10 cellular contexts compared by ENCODE assay signal in the genomic region with DNA sequence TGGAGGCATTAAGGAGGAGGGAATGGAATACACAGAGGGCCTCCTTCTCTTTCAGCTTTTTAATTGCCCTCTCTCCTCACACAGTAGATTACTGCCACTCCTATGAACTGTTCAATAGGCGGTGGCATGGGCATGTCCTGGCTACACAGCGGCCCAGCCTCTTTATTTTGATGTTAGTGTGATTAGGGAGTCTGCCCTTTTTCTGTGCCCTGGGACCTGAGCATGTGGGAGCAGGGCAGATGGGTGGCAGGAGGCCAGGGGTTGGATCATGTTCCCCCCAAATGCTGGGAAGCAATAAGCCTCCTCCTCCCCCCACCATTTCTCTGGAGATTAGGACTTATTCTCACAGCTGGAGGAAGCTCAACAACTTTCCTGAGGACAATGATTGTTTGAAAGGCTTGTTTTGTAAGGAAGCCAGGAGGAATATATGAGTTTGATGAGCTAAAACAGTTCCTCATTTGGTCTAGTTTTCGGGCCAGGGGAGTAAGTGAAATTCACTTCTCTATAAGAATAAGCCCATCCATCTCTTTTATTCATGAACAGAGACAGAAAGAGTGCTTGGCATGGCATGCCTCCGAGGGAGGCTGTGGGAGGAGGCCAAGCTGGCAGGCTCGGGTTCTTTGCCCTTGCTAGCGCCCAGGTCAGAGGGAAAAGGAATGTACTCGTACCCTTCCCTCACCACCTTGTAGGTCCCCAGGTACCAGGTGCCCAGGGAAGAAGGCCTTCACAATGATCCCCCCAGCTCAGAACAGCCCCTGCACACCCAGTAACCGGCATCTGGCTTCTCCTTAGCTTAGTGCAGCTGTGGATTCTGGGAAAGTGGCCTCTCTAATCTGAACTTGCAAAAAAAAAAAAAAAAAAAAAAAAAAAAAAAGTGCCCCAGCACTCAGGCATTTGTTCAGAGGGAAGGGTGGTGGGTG. TPM values are rescaled to one million over a fixed set of nuclear protein-coding genes. Genes with fewer than 3 reads are reported as not detected.
DNase-seq lines count a peak whose midpoint lies in the region; ATAC-seq, FAIRE-seq and TF ChIP-seq lines count a peak whose summit lies in the region.
"Had no signal": no experiment of that assay in that cellular context is flagged by ENCODE, and none has a peak within 500 bp of the region (broad histone marks: within the 10 kb centered on the region; RNA-seq: fewer than 3 reads in every experiment).

No MANE protein-coding gene starts in this region.

- no peak for ATAC-seq in GM21723 (IDR thresholded peaks at IDR 0.05; ENCODE audit: unreplicated experiment)
- no peak for ATAC-seq in GM21423 (IDR thresholded peaks at IDR 0.05; ENCODE audit: unreplicated experiment)

- no peaks in the 10 kb centered on the region for H3K36me3 ChIP-seq in BE2C
- H3K36me3 ChIP-seq in HUES64 (ENCODE audit: insufficient read depth, low read length): no peaks in the 10 kb centered on the region
- no peaks in the 10 kb centered on the region for H3K36me3 ChIP-seq in endothelial cell of umbilical vein (ENCODE audit: control insufficient read depth in 2 of 2, extremely low read depth in 1 of 2, insufficient read depth in 2 of 2, low read length in 2 of 2)
- H3K36me3 ChIP-seq in neuron (ENCODE audit: insufficient read depth, low read length): no peaks in the 10 kb centered on the region
- H3K36me3 ChIP-seq: uterus had no signal

- CTCF ChIA-PET in endothelial cell of umbilical vein (lab: Charles Lee): interaction anchor here (0.6 to 3.3 kb wide), 15 partner anchors 8 to 426 kb away, joined by 3 to 38 read pairs (median 4); partner anchors contain the start of genes CCDC15 and ROBO4

- H3K27ac ChIP-seq in HUES64 (ENCODE audit: low read depth, low read length) (no peak overlapping the region), endothelial cell of umbilical vein (ENCODE audit: insufficient read depth, low read depth, low read length) (peak overlapping the region; percentile 22)

- peak overlapping the region; percentile 54 for H3K4me2 ChIP-seq in endothelial cell of umbilical vein (ENCODE audit: insufficient read depth, low read length)

- no peaks in the 10 kb centered on the region for H4K20me1 ChIP-seq in endothelial cell of umbilical vein (replicated peaks; ENCODE audit: control insufficient read depth, extremely low read depth, insufficient read depth, low read length)

- no peaks in the 10 kb centered on the region for H3K79me2 ChIP-seq in endothelial cell of umbilical vein (ENCODE audit: control insufficient read depth, insufficient read depth, low read length)

- H3K27me3 ChIP-seq in BE2C: peaks cover 13% of the 10 kb centered on the region
- H3K27me3 ChIP-seq in HUES64 (ENCODE audit: insufficient read depth, low read length): peaks cover 67% of the 10 kb centered on the region
- no peaks in the 10 kb centered on the region for H3K27me3 ChIP-seq in endothelial cell of umbilical vein (ENCODE audit: control insufficient read depth in 2 of 2, insufficient read depth in 2 of 2, low read length in 2 of 2)
- H3K27me3 ChIP-seq in neuron (ENCODE audit: insufficient read depth, low read length): peaks cover 34% of the 10 kb centered on the region
- H3K27me3 ChIP-seq: uterus had no signal

- H3K9ac ChIP-seq in HUES64 (ENCODE audit: low read depth, low read length): no peak overlapping the region
- H3K9ac ChIP-seq in endothelial cell of umbilical vein (replicated peaks; ENCODE audit: extremely low read depth, insufficient read depth, low read length): peak overlapping the region; percentile 57

- TSS peak; percentile 30 for BruUV-seq in endothelial cell of umbilical vein (replicated peaks; lab: Mats Ljungman, UMichigan)

- peak overlapping the region; percentile 31 for H3K4me3 ChIP-seq in BE2C (ENCODE audit: low read depth, low read length)
- peak overlapping the region; percentile 53 for H3K4me3 ChIP-seq in HUES64 (ENCODE audit: low read length)
- peak overlapping the region in 1 of 3 experiments; percentile 31 for H3K4me3 ChIP-seq in endothelial cell of umbilical vein (replicated peaks in 1 of 3; ENCODE audit: insufficient read depth in 1 of 3, low read depth in 1 of 3, low read length in 3 of 3)
- H3K4me3 ChIP-seq in neuron (ENCODE audit: low read length): peak overlapping the region; percentile 32

- POLR2A ChIA-PET in endothelial cell of umbilical vein (lab: Charles Lee): interaction anchor here (0.9 to 1.5 kb wide), 4 partner anchors 21 to 40 kb away, joined by 3 to 6 read pairs (median 4); no protein-coding TSS in a partner anchor

- H3K9me1 ChIP-seq in endothelial cell of umbilical vein (replicated peaks; ENCODE audit: control insufficient read depth, extremely low read depth, insufficient read depth, low read length): no peaks in the 10 kb centered on the region

- no peak for FAIRE-seq in endothelial cell of umbilical vein (lab: Jason Lieb, UNC)

- 94% methylated on average over 6 of the region's 8 CpGs for WGBS in HUES64

- H2AFZ ChIP-seq in endothelial cell of umbilical vein (ENCODE audit: low read depth, low read length) (peak overlapping the region; percentile 86), neuron (ENCODE audit: low read depth, low read length) (no peak overlapping the region)

- H3K9me3 ChIP-seq in BE2C: no peaks in the 10 kb centered on the region; the same call in 1 of the 2 replicates
- H3K9me3 ChIP-seq in HUES64 (ENCODE audit: insufficient read depth, low read depth, low read length): peaks cover 4% of the 10 kb centered on the region; the same call in 1 of the 2 replicates
- no peaks in the 10 kb centered on the region for H3K9me3 ChIP-seq in endothelial cell of umbilical vein (replicated peaks; ENCODE audit: control insufficient read depth, insufficient read depth, low read length)
- peaks cover 4% of the 10 kb centered on the region for H3K9me3 ChIP-seq in neuron (ENCODE audit: low read length)
- H3K9me3 ChIP-seq: uterus had no signal

- dilution Hi-C loops in endothelial cell of umbilical vein (cut with MboI; ENCODE audit: extremely low pct_ligation_motif_present, low sequenced_read_pairs): no loop called here

- intact Hi-C loops in endothelial cell of umbilical vein (cut with micrococcal nuclease): loop anchor here (1.0 to 2.0 kb wide), 3 partner anchors 21 to 44 kb away; partner anchors contain the start of gene CCDC15

- TF ChIP-seq POLR2A in endothelial cell of umbilical vein (IDR thresholded peaks at IDR 0.05; ENCODE audit: low read depth, low read length): no peak

- TF ChIP-seq CTCF in BE2C (IDR thresholded peaks at IDR 0.05; ENCODE audit: low read depth, low read length): no peak
- TF ChIP-seq CTCF in endothelial cell of umbilical vein (IDR thresholded peaks at IDR 0.05; ENCODE audit: extremely low read depth in 1 of 2, insufficient read depth in 1 of 2, low read depth in 1 of 2, low read length in 2 of 2): no peak

- H3K4me1 ChIP-seq in BE2C (no peaks in the 10 kb centered on the region), HUES64 (ENCODE audit: insufficient read depth, low read length) (no peaks in the 10 kb centered on the region), endothelial cell of umbilical vein (ENCODE audit: control insufficient read depth, extremely low read depth, insufficient read depth, low read length) (peaks cover 17% of the 10 kb centered on the region), neuron (ENCODE audit: insufficient read depth, low read length) (no peaks in the 10 kb centered on the region)

- DNase-seq in BE2C (no peak), endothelial cell of umbilical vein (ENCODE audit: low read depth, low spot score) (no peak), SHP77 (lab: John Stamatoyannopoulos, UW) (no peak)
- no peak for DNase-seq in activated naive CD4-positive, alpha-beta T cell treated with Interleukin-2 at 50 U/mL for 16 hours

RNA-seq across cellular contexts. Expression of gene HEPN1, which starts 1.0 kb away (rescaled TPM):
- polyA plus RNA-seq in BE2C (2012; ENCODE audit: insufficient read depth, insufficient read length, low read depth): not detected
- not detected for polyA plus RNA-seq in HUES64 (2013, experiment 1 of 2)
- polyA plus RNA-seq in HUES64 (2013, experiment 2 of 2): not detected
- total RNA-seq in endothelial cell of umbilical vein: not detected in 2 replicates
- not detected in 2 replicates for polyA plus RNA-seq in endothelial cell of umbilical vein
- polyA plus RNA-seq in endothelial cell of umbilical vein (2011; cell fraction: cytosol; rRNA removed): not detected in 2 replicates
- not detected in 2 replicates for polyA plus RNA-seq in endothelial cell of umbilical vein (2011; cell fraction: nucleus; rRNA removed)
- polyA plus RNA-seq in endothelial cell of umbilical vein (2012): not detected in 2 replicates
- not detected in 2 replicates for polyA minus RNA-seq in endothelial cell of umbilical vein
- polyA minus RNA-seq in endothelial cell of umbilical vein (2011; cell fraction: cytosol; rRNA and poly(A)+ RNA removed): not detected
- polyA minus RNA-seq in endothelial cell of umbilical vein (2011; cell fraction: nucleus; rRNA and poly(A)+ RNA removed): not detected in 2 replicates
- total RNA-seq: fibroblast of lung, uterus had no signal
- polyA plus RNA-seq: fibroblast of lung had no signal

RNA-seq across cellular contexts. Expression of gene HEPACAM, which starts 15.8 kb away (rescaled TPM):
- polyA plus RNA-seq in BE2C (2012; ENCODE audit: insufficient read depth, insufficient read length, low read depth): not detected
- polyA plus RNA-seq in HUES64 (2013, experiment 1 of 2): not detected
- polyA plus RNA-seq in HUES64 (2013, experiment 2 of 2): not detected
- not detected in 2 replicates for total RNA-seq in endothelial cell of umbilical vein
- 0.03 TPM in 1 of 2 replicates, not detected in the other for polyA plus RNA-seq in endothelial cell of umbilical vein
- 0.01 TPM in 2 replicates for polyA plus RNA-seq in endothelial cell of umbilical vein (2011; cell fraction: cytosol; rRNA removed)
- 0.08 and 0.09 TPM in 2 replicates for polyA plus RNA-seq in endothelial cell of umbilical vein (2011; cell fraction: nucleus; rRNA removed)
- polyA plus RNA-seq in endothelial cell of umbilical vein (2012): not detected in 2 replicates
- 0.12 TPM in 1 of 2 replicates, not detected in the other for polyA minus RNA-seq in endothelial cell of umbilical vein
- polyA minus RNA-seq in endothelial cell of umbilical vein (2011; cell fraction: cytosol; rRNA and poly(A)+ RNA removed): not detected
- polyA minus RNA-seq in endothelial cell of umbilical vein (2011; cell fraction: nucleus; rRNA and poly(A)+ RNA removed): not detected in 2 replicates
- total RNA-seq: uterus had no signal

RNA-seq across cellular contexts. Expression of gene ROBO4, which starts 22.4 kb away (rescaled TPM):
- polyA plus RNA-seq in BE2C (2012; ENCODE audit: insufficient read depth, insufficient read length, low read depth): not detected
- polyA plus RNA-seq in HUES64 (2013, experiment 1 of 2): not detected
- 0.19 TPM for polyA plus RNA-seq in HUES64 (2013, experiment 2 of 2)
- total RNA-seq in endothelial cell of umbilical vein: 464 and 474 TPM in 2 replicates
- polyA plus RNA-seq in endothelial cell of umbilical vein: 260 and 346 TPM in 2 replicates
- polyA plus RNA-seq in endothelial cell of umbilical vein (2011; cell fraction: cytosol; rRNA removed): 115 and 131 TPM in 2 replicates
- polyA plus RNA-seq in endothelial cell of umbilical vein (2011; cell fraction: nucleus; rRNA removed): 309 and 459 TPM in 2 replicates
- polyA plus RNA-seq in endothelial cell of umbilical vein (2012): 220 and 257 TPM in 2 replicates
- 256 and 278 TPM in 2 replicates for polyA minus RNA-seq in endothelial cell of umbilical vein
- polyA minus RNA-seq in endothelial cell of umbilical vein (2011; cell fraction: cytosol; rRNA and poly(A)+ RNA removed): not detected
- 319 and 468 TPM in 2 replicates for polyA minus RNA-seq in endothelial cell of umbilical vein (2011; cell fraction: nucleus; rRNA and poly(A)+ RNA removed)

RNA-seq across cellular contexts. Expression of gene CCDC15, which starts 33.9 kb away (rescaled TPM):
- 1.1 TPM for polyA plus RNA-seq in BE2C (2012; ENCODE audit: insufficient read depth, insufficient read length, low read depth)
- 2.8 TPM for polyA plus RNA-seq in HUES64 (2013, experiment 1 of 2)
- 3.2 TPM for polyA plus RNA-seq in HUES64 (2013, experiment 2 of 2)
- total RNA-seq in endothelial cell of umbilical vein: 3.8 and 4.6 TPM in 2 replicates
- polyA plus RNA-seq in endothelial cell of umbilical vein: 0.75 and 0.92 TPM in 2 replicates
- 1.3 and 1.5 TPM in 2 replicates for polyA plus RNA-seq in endothelial cell of umbilical vein (2011; cell fraction: cytosol; rRNA removed)
- polyA plus RNA-seq in endothelial cell of umbilical vein (2011; cell fraction: nucleus; rRNA removed): 2.7 and 4.1 TPM in 2 replicates
- polyA plus RNA-seq in endothelial cell of umbilical vein (2012): 0.97 and 2.2 TPM in 2 replicates
- polyA minus RNA-seq in endothelial cell of umbilical vein: 1.7 and 2.4 TPM in 2 replicates
- polyA minus RNA-seq in endothelial cell of umbilical vein (2011; cell fraction: cytosol; rRNA and poly(A)+ RNA removed): not detected
- 6.2 and 10.0 TPM in 2 replicates for polyA minus RNA-seq in endothelial cell of umbilical vein (2011; cell fraction: nucleus; rRNA and poly(A)+ RNA removed)

RNA-seq across cellular contexts. Expression of gene ROBO3, which starts 54.9 kb away (rescaled TPM):
- 6.2 TPM for polyA plus RNA-seq in BE2C (2012; ENCODE audit: insufficient read depth, insufficient read length, low read depth)
- polyA plus RNA-seq in HUES64 (2013, experiment 1 of 2): 4.9 TPM
- 10.1 TPM for polyA plus RNA-seq in HUES64 (2013, experiment 2 of 2)
- total RNA-seq in endothelial cell of umbilical vein: 19.3 and 27.1 TPM in 2 replicates
- 65.4 and 79.4 TPM in 2 replicates for polyA plus RNA-seq in endothelial cell of umbilical vein
- 19.2 and 33.6 TPM in 2 replicates for polyA plus RNA-seq in endothelial cell of umbilical vein (2011; cell fraction: cytosol; rRNA removed)
- polyA plus RNA-seq in endothelial cell of umbilical vein (2011; cell fraction: nucleus; rRNA removed): 203 and 270 TPM in 2 replicates
- polyA plus RNA-seq in endothelial cell of umbilical vein (2012): 15.1 and 33.3 TPM in 2 replicates
- 11.4 and 20.7 TPM in 2 replicates for polyA minus RNA-seq in endothelial cell of umbilical vein
- not detected for polyA minus RNA-seq in endothelial cell of umbilical vein (2011; cell fraction: cytosol; rRNA and poly(A)+ RNA removed)
- 27.5 and 44.7 TPM in 2 replicates for polyA minus RNA-seq in endothelial cell of umbilical vein (2011; cell fraction: nucleus; rRNA and poly(A)+ RNA removed)
